ENCODE assay signal across 16 cellular contexts in the genomic region with DNA sequence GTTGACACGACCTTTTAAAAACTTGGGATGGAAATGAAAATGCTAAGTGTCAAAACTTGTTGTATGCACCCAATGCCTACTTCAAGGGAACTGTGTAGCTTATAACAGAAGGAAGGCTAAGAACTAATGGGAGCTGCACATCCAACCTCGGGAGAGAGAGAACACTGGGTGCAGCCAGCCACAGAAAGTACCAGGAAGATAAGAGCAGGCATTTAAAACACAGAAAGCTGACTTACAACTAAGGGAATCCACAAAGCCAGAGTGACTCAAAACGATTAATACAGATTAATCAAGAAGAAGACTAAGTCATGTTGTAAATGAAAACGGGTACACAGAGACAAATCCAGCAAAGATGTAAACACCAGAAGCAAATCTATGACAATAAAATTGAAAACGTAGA.
DNase-seq lines count a peak whose midpoint lies in the region; ATAC-seq and TF ChIP-seq lines count a peak whose summit lies in the region.
"Had no signal": no experiment of that assay in that cellular context is flagged by ENCODE, and none has a peak within 500 bp of the region (broad histone marks: within the 10 kb centered on the region; RNA-seq: fewer than 3 reads in every experiment).

No MANE protein-coding gene starts in this region.

- H3K27ac Mint-ChIP-seq in CD4-positive, alpha-beta T cell: peak overlapping the region; percentile 95
- peak overlapping the region; percentile 47 to 97 (median 93) for H3K27ac Mint-ChIP-seq in naive thymus-derived CD4-positive, alpha-beta T cell
- H3K27ac Mint-ChIP-seq: progenitor cell of endocrine pancreas had no signal

- H3K27me3 ChIP-seq in CD4-positive, alpha-beta T cell (ENCODE audit: control insufficient read depth, insufficient read depth, low read length): no peaks in the 10 kb centered on the region
- H3K27me3 ChIP-seq in fibroblast of lung (ENCODE audit: control insufficient read depth, insufficient read depth, low read length): no peaks in the 10 kb centered on the region
- no peaks in the 10 kb centered on the region for H3K27me3 ChIP-seq in naive thymus-derived CD4-positive, alpha-beta T cell (ENCODE audit: control insufficient read depth in 2 of 2, insufficient read depth in 2 of 2, low read length in 2 of 2)

- peaks cover 5% of the 10 kb centered on the region for H3K4me1 ChIP-seq in fibroblast of lung (ENCODE audit: control insufficient read depth, extremely low read depth, insufficient read depth, low read length)
- peaks cover 37 to 53% of the 10 kb centered on the region in 2 donors for H3K4me1 ChIP-seq in naive thymus-derived CD4-positive, alpha-beta T cell (ENCODE audit: control insufficient read depth in 2 of 2, insufficient read depth in 2 of 2, low read length in 2 of 2)

- no peak overlapping the region for H3K9ac ChIP-seq in fibroblast of lung (ENCODE audit: insufficient read depth, low read length)

- no peaks in the 10 kb centered on the region for H3K36me3 ChIP-seq in fibroblast of lung (ENCODE audit: control insufficient read depth, insufficient read depth, low read length)
- H3K36me3 ChIP-seq in naive thymus-derived CD4-positive, alpha-beta T cell (ENCODE audit: control insufficient read depth in 2 of 3, insufficient read depth in 3 of 3, low read length in 3 of 3): no peaks in the 10 kb centered on the region

- TF ChIP-seq CTCF in CD4-positive, alpha-beta T cell (IDR thresholded peaks at IDR 0.05): no peak
- TF ChIP-seq CTCF in fibroblast of lung (conservative IDR thresholded peaks at IDR 0.05 in 1 of 2, IDR thresholded peaks at IDR 0.05 in 1 of 2; ENCODE audit: low read depth in 1 of 2, low read length in 2 of 2): no peak

- DNase-seq in CD4-positive, alpha-beta T cell: no peak
- peak; percentile 4 for DNase-seq in OCI-M1 (lab: John Stamatoyannopoulos, UW)
- DNase-seq in fibroblast of lung (ENCODE audit: low read depth in 2 of 2): peak; percentile 24 to 60
- no peak for DNase-seq in naive thymus-derived CD4-positive, alpha-beta T cell
- no peak for DNase-seq in D341Med (ENCODE audit: low spot score)
- no peak for DNase-seq in NCI-H128 (lab: John Stamatoyannopoulos, UW; ENCODE audit: unreplicated experiment)
- no peak for DNase-seq in NCI-H1105 treated with DMSO at 0.1 percent for 48 hours (lab: John Stamatoyannopoulos, UW)
- DNase-seq: activated naive CD4-positive, alpha-beta T cell treated with Interleukin-2 at 50 U/mL for 16 hours; cerebellar nuclear complex; DMS53; kidney glomerular epithelial cell; MM.1S; NCI-H2107 had no signal

- no peaks in the 10 kb centered on the region for H4K20me1 ChIP-seq in fibroblast of lung (ENCODE audit: control insufficient read depth, extremely low read depth, insufficient read depth, low read length)

- POLR2A ChIA-PET in CD4-positive, alpha-beta T cell (lab: Charles Lee): interaction anchor here (1.3 to 4.6 kb wide), 4 partner anchors 9 to 93 kb away, joined by 3 to 37 read pairs (median 9); no protein-coding TSS in a partner anchor
- POLR2A ChIA-PET in naive thymus-derived CD4-positive, alpha-beta T cell (lab: Charles Lee): interaction anchor here (1.1 to 20.2 kb wide), 5 partner anchors 8 to 95 kb away, joined by 3 to 362 read pairs (median 22); no protein-coding TSS in a partner anchor

- no peak overlapping the region for H3K27ac ChIP-seq in CD4-positive, alpha-beta T cell (ENCODE audit: low read depth, low read length)
- no peak overlapping the region for H3K27ac ChIP-seq in fibroblast of lung (ENCODE audit: insufficient read depth, low read length)
- no peak overlapping the region for H3K27ac ChIP-seq in naive thymus-derived CD4-positive, alpha-beta T cell (ENCODE audit: low read depth, low read length)

- H3K27me3 Mint-ChIP-seq in CD4-positive, alpha-beta T cell: no peaks in the 10 kb centered on the region
- H3K27me3 Mint-ChIP-seq in naive thymus-derived CD4-positive, alpha-beta T cell: peaks cover 0 to 3% (median 0%) of the 10 kb centered on the region in 5 donors
- H3K27me3 Mint-ChIP-seq: progenitor cell of endocrine pancreas had no signal

- H3K4me1 Mint-ChIP-seq in CD4-positive, alpha-beta T cell (ENCODE audit: low read depth): peaks cover 63% of the 10 kb centered on the region
- H3K4me1 Mint-ChIP-seq in naive thymus-derived CD4-positive, alpha-beta T cell: peaks cover 57 to 91% (median 74%) of the 10 kb centered on the region in 7 donors

- no peak overlapping the region for H3K4me3 ChIP-seq in fibroblast of lung (replicated peaks in 1 of 4; ENCODE audit: control extremely low read depth in 1 of 4, insufficient read depth in 1 of 4, low read depth in 3 of 4, low read length in 4 of 4)
- H3K4me3 ChIP-seq in naive thymus-derived CD4-positive, alpha-beta T cell (ENCODE audit: low read length): no peak overlapping the region

- intact Hi-C loops in CD4-positive, alpha-beta T cell (cut with DNase I, micrococcal nuclease): loop anchor here (5.0 kb wide), 3 partner anchors 40 to 95 kb away; no protein-coding TSS in a partner anchor
- intact Hi-C loops in naive thymus-derived CD4-positive, alpha-beta T cell (cut with micrococcal nuclease): loop anchor here in 1 of 2 donors (5.0 kb wide), 1 partner anchor 35 kb away; no protein-coding TSS in a partner anchor

- H2AFZ ChIP-seq in fibroblast of lung (ENCODE audit: low read length): no peak overlapping the region

- no peaks in the 10 kb centered on the region for H3K9me3 ChIP-seq in CD4-positive, alpha-beta T cell (ENCODE audit: control insufficient read depth, low read length)
- no peaks in the 10 kb centered on the region for H3K9me3 ChIP-seq in fibroblast of lung (ENCODE audit: control insufficient read depth, insufficient read depth, low read depth, low read length)
- no peaks in the 10 kb centered on the region for H3K9me3 ChIP-seq in naive thymus-derived CD4-positive, alpha-beta T cell (ENCODE audit: control insufficient read depth in 2 of 3, low read length in 3 of 3)

- peaks cover 4% of the 10 kb centered on the region for H3K79me2 ChIP-seq in fibroblast of lung (ENCODE audit: control insufficient read depth, insufficient read depth, low read length)

- peaks cover 7% of the 10 kb centered on the region for H3K36me3 Mint-ChIP-seq in CD4-positive, alpha-beta T cell (ENCODE audit: low read depth)
- peaks cover 0 to 20% (median 0%) of the 10 kb centered on the region in 5 donors for H3K36me3 Mint-ChIP-seq in naive thymus-derived CD4-positive, alpha-beta T cell

- H3K4me2 ChIP-seq in fibroblast of lung (ENCODE audit: extremely low read depth, insufficient read depth, low read length): no peak overlapping the region

- no peak for ATAC-seq in CD4-positive, alpha-beta T cell (ENCODE audit: poor library complexity)
- no peak for ATAC-seq in naive thymus-derived CD4-positive, alpha-beta T cell
- no peak for ATAC-seq in HG03439 (IDR thresholded peaks at IDR 0.05; ENCODE audit: unreplicated experiment)
- ATAC-seq: Panc1 had no signal

- peak overlapping the region; percentile 2 for H3K4me3 Mint-ChIP-seq in CD4-positive, alpha-beta T cell
- H3K4me3 Mint-ChIP-seq in naive thymus-derived CD4-positive, alpha-beta T cell: peak overlapping the region in 9 of 10 donors; percentile 23 to 87 (median 49)

- H3K9me3 Mint-ChIP-seq in CD4-positive, alpha-beta T cell: no peaks in the 10 kb centered on the region
- H3K9me3 Mint-ChIP-seq in naive thymus-derived CD4-positive, alpha-beta T cell: peaks cover 0 to 2% (median 0%) of the 10 kb centered on the region in 11 donors

- CTCF ChIA-PET in CD4-positive, alpha-beta T cell (lab: Charles Lee): interaction anchor here (1.4 to 4.2 kb wide), 3 partner anchors 12 to 34 kb away, joined by 3 to 20 read pairs (median 16); no protein-coding TSS in a partner anchor
- CTCF ChIA-PET in naive thymus-derived CD4-positive, alpha-beta T cell (lab: Charles Lee): interaction anchor here (1.3 to 1.6 kb wide), 3 partner anchors 9 to 110 kb away, joined by 3 to 6 read pairs (median 3); no protein-coding TSS in a partner anchor

Comparison
In these comparisons a context has a peak if more than half of its experiments do, and no peak if none do; other contexts are left out.
1. DNase-seq: peak in OCI-M1 (single experiment) and fibroblast of lung (2 of 2); none in CD4-positive, alpha-beta T cell (0 of 10), naive thymus-derived CD4-positive, alpha-beta T cell (0 of 9), D341Med (single experiment), NCI-H128 (single experiment) and NCI-H1105 treated with DMSO at 0.1 percent for 48 hours (single experiment).